In genomic region chr3:117322866-117323265, GRCh38 we compare ENCODE assay signal across 2 cellular contexts.
A peak's percentile ranks its signal among the peaks of the same experiment; 100 is the strongest.
TF ChIP-seq lines count a peak whose summit lies in the region.

No MANE protein-coding gene starts in this region.

TF ChIP-seq in HEK293, 187 proteins besides CTCF, POLR2A, EP300 and RAD21 (continued from another document):
- peak; percentile 88 for TF ChIP-seq REST (tag by site-specific recombination; IDR thresholded peaks at IDR 0.05)

TF ChIP-seq in SK-N-SH, 30 proteins besides CTCF, POLR2A, EP300 and RAD21 (continued from another document):
- TF ChIP-seq REST (IDR thresholded peaks at IDR 0.05; ENCODE audit: low read depth, low read length) (peak; percentile 94), NFIC (IDR thresholded peaks at IDR 0.05; ENCODE audit: borderline replicate concordance) (no peak)
